ENCODE assay signal across 8 cellular contexts in genomic region chr14:70809238-70810214, GRCh38. TPM values are rescaled to one million over a fixed set of nuclear protein-coding genes. Genes with fewer than 3 reads are reported as not detected.
DNase-seq lines count a peak whose midpoint lies in the region; ATAC-seq and TF ChIP-seq lines count a peak whose summit lies in the region.

Gene MAP3K9, minus strand, starts transcription at chr14:70809513. Its CDS starts 342 bp downstream, at chr14:70809171.

- CTCF ChIA-PET in T-cell (lab: Charles Lee) = interaction anchor here (0.6 to 2.4 kb wide), 8 partner anchors 8 to 245 kb away, joined by 3 to 58 read pairs (median 4); partner anchors contain the start of gene PCNX1 (in 1 of the 2)

- no peak for TF ChIP-seq CTCF in retinal pigment epithelial cell (conservative IDR thresholded peaks at IDR 0.05; ENCODE audit: low read depth, low read length)

- peak within 1 kb of the TSS; percentile 84 for H3K4me3 ChIP-seq in retinal pigment epithelial cell (ENCODE audit: low read length)

- peak within 1 kb of the TSS in 2 of 3 donors; percentile 81 to 83 for H3K4me3 Mint-ChIP-seq in T-cell

- peaks cover 2% of the 10 kb centered on the region for H3K36me3 Mint-ChIP-seq in T-cell

- no peaks in the 10 kb centered on the region for H3K9me3 Mint-ChIP-seq in T-cell

- DNase-seq in NCI-H1436 treated with DMSO at 0.1 percent for 48 hours (lab: John Stamatoyannopoulos, UW) (peak; percentile 93), T-cell (peak; percentile 67 to 89 (median 78)), anterior cingulate cortex (lab: John Stamatoyannopoulos, UW) (peak; percentile 47 to 98 (median 89)), hippocampal formation (lab: John Stamatoyannopoulos, UW) (peak; percentile 80), retinal pigment epithelial cell (ENCODE audit: low read depth) (peak; percentile 95), GOT3 (lab: John Stamatoyannopoulos, UW) (no peak)

- peaks cover 9 to 14% (median 10%) of the 10 kb centered on the region in 3 donors for H3K4me1 Mint-ChIP-seq in T-cell

- peak within 1 kb of the TSS; percentile 81 to 85 for H3K27ac Mint-ChIP-seq in T-cell

- ATAC-seq in HG02852 (IDR thresholded peaks at IDR 0.05; ENCODE audit: unreplicated experiment) (peak; percentile 85), T-cell (replicated peaks in 1 of 4) (peak; percentile 83 to 88 (median 84))

- peaks cover 0 to 5% of the 10 kb centered on the region in 2 donors for H3K27me3 Mint-ChIP-seq in T-cell

- peak; percentile 17 for TF ChIP-seq POLR2A in GM15510 (IDR thresholded peaks at IDR 0.05; ENCODE audit: borderline replicate concordance, extremely low read depth, insufficient read length)

- POLR2A ChIA-PET in T-cell (lab: Charles Lee) = interaction anchor here (0.6 to 1.1 kb wide), 6 partner anchors 8 to 1497 kb away, joined by 3 to 11 read pairs (median 6); no protein-coding TSS in a partner anchor

RNA-seq across cellular contexts. Expression of gene MAP3K9, which starts in this region (rescaled TPM):
- 1 to 10 TPM; 4.8 to 7.0 (median 6.6) TPM for total RNA-seq in T-cell
